ENCODE assay signal across 20 cellular contexts in genomic region chr12:1758887-1759286, GRCh38.
DNase-seq lines count a peak whose midpoint lies in the region; ATAC-seq and TF ChIP-seq lines count a peak whose summit lies in the region.
"Had no signal": no experiment of that assay in that cellular context is flagged by ENCODE, and none has a peak within 500 bp of the region (broad histone marks: within the 10 kb centered on the region; RNA-seq: fewer than 3 reads in every experiment).

No MANE protein-coding gene starts in this region.

- no peak for TF ChIP-seq RAD21 in IMR-90 (IDR thresholded peaks at IDR 0.05; ENCODE audit: low read length)

- no peak overlapping the region; the same call in 1 of the 2 replicates for H3K9ac ChIP-seq in IMR-90 (ENCODE audit: low read depth, low read length)
- H3K9ac ChIP-seq: BLaER1 treated with 17β-estradiol and CSF1 and Interleukin-3, amounts not matched to agents 10 nM and 100 nM had no signal

- intact Hi-C loops in IMR-90 (cut with micrococcal nuclease) (loop anchor here (5.0 kb wide), 1 partner anchor 37 kb away; no protein-coding TSS in a partner anchor), thyroid gland (cut with DNase I) (no loop called here)

- no peak overlapping the region for H2BK20ac ChIP-seq in IMR-90 (ENCODE audit: low read depth, low read length)

- no peak overlapping the region for H3K4ac ChIP-seq in IMR-90 (ENCODE audit: low read depth, low read length)

- no peaks in the 10 kb centered on the region for H4K20me1 ChIP-seq in IMR-90 (ENCODE audit: insufficient read depth, low read length)

- H3K27ac ChIP-seq in IMR-90 (ENCODE audit: insufficient read depth, low read length) (peak overlapping the region; percentile 34; the same call in 1 of the 2 replicates), caudate nucleus (ENCODE audit: low read depth, low read length) (peak overlapping the region; percentile 93), thyroid gland (peak overlapping the region; percentile 37 to 98 (median 81))
- H3K27ac ChIP-seq: BLaER1 treated with 17β-estradiol and CSF1 and Interleukin-3, amounts not matched to agents 10 nM and 100 nM; PC-9; sigmoid colon; tibial artery; VCaP had no signal

- no peak overlapping the region for H3K56ac ChIP-seq in IMR-90 (ENCODE audit: extremely low read depth, insufficient read depth, low read length)

- peaks cover 8% of the 10 kb centered on the region for H3K36me3 ChIP-seq in IMR-90 (ENCODE audit: control insufficient read depth, insufficient read depth, low read length)
- peaks cover 3 to 4% of the 10 kb centered on the region in 2 donors for H3K36me3 ChIP-seq in thyroid gland

- H3K4me1 ChIP-seq in IMR-90 (ENCODE audit: control insufficient read depth, insufficient read depth, low read length): peaks cover 2% of the 10 kb centered on the region
- H3K4me1 ChIP-seq in thyroid gland: peaks cover 38 to 45% of the 10 kb centered on the region in 2 donors

- peaks cover 9% of the 10 kb centered on the region for H3K9me1 ChIP-seq in IMR-90 (ENCODE audit: insufficient read depth, low read length)

- no peak overlapping the region for H2BK15ac ChIP-seq in IMR-90 (ENCODE audit: low read depth, low read length)

- POLR2A ChIA-PET in IMR-90 (lab: Charles Lee; ENCODE audit: unreplicated experiment): no interaction called here

- no peak overlapping the region for H3K18ac ChIP-seq in IMR-90 (ENCODE audit: low read depth, low read length)

- no peak overlapping the region for H4K8ac ChIP-seq in IMR-90 (ENCODE audit: low read depth in 2 of 2, low read length in 2 of 2)

- dilution Hi-C loops in IMR-90 (cut with HindIII; ENCODE audit: low sequenced_read_pairs, unreplicated experiment): no loop called here

- in situ Hi-C loops in IMR-90 (cut with MboI; ENCODE audit: low sequenced_read_pairs): no loop called here

- H3K4me3 ChIP-seq in IMR-90 (ENCODE audit: insufficient read depth, low read depth, low read length) (no peak overlapping the region), thyroid gland (replicated peaks in 1 of 3) (no peak overlapping the region)
- H3K4me3 ChIP-seq: BLaER1 treated with 17β-estradiol and CSF1 and Interleukin-3, amounts not matched to agents 10 nM and 100 nM; PC-9; sigmoid colon; tibial artery had no signal

- 0 out of 2 replicates have a peak overlapping the region, but pooled peaks have one; percentile 2 for H3K23ac ChIP-seq in IMR-90 (ENCODE audit: low read depth, low read length)

- H3K9me3 ChIP-seq in IMR-90 (ENCODE audit: control insufficient read depth, insufficient read depth, low read length): no peaks in the 10 kb centered on the region
- no peaks in the 10 kb centered on the region for H3K9me3 ChIP-seq in thyroid gland
- H3K9me3 ChIP-seq: sigmoid colon, tibial artery had no signal

- no peak overlapping the region for H2AK9ac ChIP-seq in IMR-90 (replicated peaks; ENCODE audit: low read depth, low read length, poor library complexity)

- H2BK120ac ChIP-seq in IMR-90 (ENCODE audit: low read depth, low read length): no peak overlapping the region

- no TSS peak for BruUV-seq in IMR-90 (replicated peaks; lab: Mats Ljungman, UMichigan)

- TF ChIP-seq CTCF in IMR-90 (conservative IDR thresholded peaks at IDR 0.05; ENCODE audit: low read depth, low read length) (no peak), thyroid gland (IDR thresholded peaks at IDR 0.05) (no peak)

- H2BK5ac ChIP-seq in IMR-90 (ENCODE audit: low read depth, low read length, poor library complexity, severe bottlenecking): no peak overlapping the region

- no peak overlapping the region for H2AK5ac ChIP-seq in IMR-90 (ENCODE audit: low read depth, low read length)

- TF ChIP-seq POLR2A in IMR-90 (IDR thresholded peaks at IDR 0.05; ENCODE audit: low read depth, low read length) (no peak), thyroid gland (IDR thresholded peaks at IDR 0.05) (no peak)

- no CpG with 5 or more reads among the region's 4 CpGs for WGBS in IMR-90 (ENCODE audit: extremely low coverage in 2 of 2, insufficient read length in 1 of 2), 2 experiments
- 20 to 29% methylated on average over 4 of the region's 4 CpGs for WGBS in thyroid gland, 2 donors

- no peak overlapping the region for H2AFZ ChIP-seq in IMR-90 (replicated peaks; ENCODE audit: low read length, poor library complexity)
- H2AFZ ChIP-seq: PC-9 had no signal

- DNase-seq in IMR-90 (peak; percentile 54), caudate nucleus (lab: John Stamatoyannopoulos, UW) (peak in 6 of 61 donors; percentile 1 to 17 (median 12)), left lobe of liver (ENCODE audit: low spot score) (no peak), thyroid gland (no peak)
- DNase-seq in NK-92 treated with Interleukin-12 subunit alpha and Interleukin-12 subunit beta, amount 100 ng/mL, for 24 hours (lab: John Stamatoyannopoulos, UW): no peak
- DNase-seq: activated gamma-delta T cell, aorta, DMS53, mammary epithelial cell, MM.1S, NCI-H2029 treated with DMSO at 0.1 percent for 48 hours, NCI-H69, sigmoid colon, T-cell, tibial artery had no signal

- ATAC-seq in IMR-90 (ENCODE audit: low read depth) (peak; percentile 61), left lobe of liver (peak; percentile 54), GM19397 (IDR thresholded peaks at IDR 0.05; ENCODE audit: unreplicated experiment) (no peak), GM19395 (IDR thresholded peaks at IDR 0.05; ENCODE audit: unreplicated experiment) (no peak)
- ATAC-seq: T-cell had no signal

- peak overlapping the region; percentile 36 for H3K4me2 ChIP-seq in IMR-90 (ENCODE audit: low read depth, low read length)
- H3K4me2 ChIP-seq: BLaER1 treated with 17β-estradiol and CSF1 and Interleukin-3, amounts not matched to agents 10 nM and 100 nM; PC-9 had no signal

- peaks cover 18 to 45% of the 10 kb centered on the region in 2 experiments for H3K79me1 ChIP-seq in IMR-90 (ENCODE audit: low read depth in 1 of 2, low read length in 2 of 2)

- H4K5ac ChIP-seq in IMR-90 (ENCODE audit: low read depth, low read length): no peak overlapping the region

- CTCF ChIA-PET in IMR-90 (lab: Yijun Ruan, JAX): no interaction called here

- H3K27me3 ChIP-seq in IMR-90 (ENCODE audit: control insufficient read depth, insufficient read depth, low read length): no peaks in the 10 kb centered on the region
- no peaks in the 10 kb centered on the region for H3K27me3 ChIP-seq in thyroid gland
- H3K27me3 ChIP-seq: BLaER1 treated with 17β-estradiol and CSF1 and Interleukin-3, amounts not matched to agents 10 nM and 100 nM; sigmoid colon; tibial artery had no signal

- no peak overlapping the region for H4K91ac ChIP-seq in IMR-90 (ENCODE audit: insufficient read depth, low read depth, low read length)

- no peak overlapping the region for H3K14ac ChIP-seq in IMR-90 (replicated peaks; ENCODE audit: low read depth, low read length)

TF ChIP-seq in IMR-90, 13 proteins besides CTCF, POLR2A, EP300 and RAD21:
- TF ChIP-seq RFX5 (IDR thresholded peaks at IDR 0.05; ENCODE audit: low read depth, low read length) (no peak), NFE2L2 (IDR thresholded peaks at IDR 0.05; ENCODE audit: low read depth, low read length) (no peak), MAFK (IDR thresholded peaks at IDR 0.05; ENCODE audit: low read depth, low read length) (no peak), USF2 (IDR thresholded peaks at IDR 0.05; ENCODE audit: low read depth, low read length) (no peak), CEBPB (IDR thresholded peaks at IDR 0.05; ENCODE audit: low read depth, low read length) (no peak), MAZ (IDR thresholded peaks at IDR 0.05; ENCODE audit: borderline replicate concordance, low read depth, low read length) (no peak), BHLHE40 (IDR thresholded peaks at IDR 0.05; ENCODE audit: low read depth, low read length) (no peak), SMC3 (IDR thresholded peaks at IDR 0.05; ENCODE audit: low read depth, low read length) (no peak), MXI1 (IDR thresholded peaks at IDR 0.05; ENCODE audit: borderline replicate concordance, low read depth, low read length) (no peak), RCOR1 (IDR thresholded peaks at IDR 0.05; ENCODE audit: insufficient replicate concordance, low read length) (no peak), FOS (IDR thresholded peaks at IDR 0.05; ENCODE audit: low read depth, low read length) (no peak), CHD1 (IDR thresholded peaks at IDR 0.05; ENCODE audit: low read depth, low read length) (no peak)
- TF ChIP-seq, protein P1, sequence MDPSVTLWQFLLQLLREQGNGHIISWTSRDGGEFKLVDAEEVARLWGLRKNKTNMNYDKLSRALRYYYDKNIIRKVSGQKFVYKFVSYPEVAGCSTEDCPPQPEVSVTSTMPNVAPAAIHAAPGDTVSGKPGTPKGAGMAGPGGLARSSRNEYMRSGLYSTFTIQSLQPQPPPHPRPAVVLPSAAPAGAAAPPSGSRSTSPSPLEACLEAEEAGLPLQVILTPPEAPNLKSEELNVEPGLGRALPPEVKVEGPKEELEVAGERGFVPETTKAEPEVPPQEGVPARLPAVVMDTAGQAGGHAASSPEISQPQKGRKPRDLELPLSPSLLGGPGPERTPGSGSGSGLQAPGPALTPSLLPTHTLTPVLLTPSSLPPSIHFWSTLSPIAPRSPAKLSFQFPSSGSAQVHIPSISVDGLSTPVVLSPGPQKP (IDR thresholded peaks at IDR 0.05; ENCODE audit: borderline replicate concordance, low read depth, low read length): no peak
TF ChIP-seq in IMR-90: peak in this region for 0.

Comparison
In these comparisons a context has a peak if more than half of its experiments do, and no peak if none do; other contexts are left out.
1. ATAC-seq: peak in IMR-90 (single experiment) and left lobe of liver (single experiment); none in GM19397 (single experiment) and GM19395 (single experiment).
2. H3K27ac ChIP-seq: peak in every context shown above with its lines; median percentile 93 in caudate nucleus; 81 in thyroid gland; 34 in IMR-90.